ENCODE assay signal across 8 cellular contexts in genomic region chr20:49482621-49483017, GRCh38. TPM values are rescaled to one million over a fixed set of nuclear protein-coding genes. Genes with fewer than 3 reads are reported as not detected.
DNase-seq lines count a peak whose midpoint lies in the region; ATAC-seq and TF ChIP-seq lines count a peak whose summit lies in the region.

Gene KCNB1 (minus strand): TSS chr20:49482668. CDS start chr20:49482480, 188 bp downstream.

- peaks cover 8% of the 10 kb centered on the region; the same call in 1 of the 2 replicates for H3K27me3 ChIP-seq in HCT116 (ENCODE audit: insufficient read depth, low read length)

- intact Hi-C loops in HCT116 (cut with micrococcal nuclease), result loop anchor here (5.0 kb wide), 1 partner anchor 100 kb away; no protein-coding TSS in a partner anchor

- RAD21 ChIA-PET in HCT116 (lab: Charles Lee; ENCODE audit: low non-redundant PET in 1 of 2, low total read pairs in 2 of 2, uncharacterized antibody in 2 of 2, unreplicated experiment in 2 of 2), result no interaction called here

- no peak for TF ChIP-seq CTCF in HCT116 (IDR thresholded peaks at IDR 0.05 in 2 of 3, conservative IDR thresholded peaks at IDR 0.05 in 1 of 3; ENCODE audit: borderline replicate concordance in 1 of 3, insufficient read depth in 1 of 3, low read depth in 2 of 3, low read length in 2 of 3)

- H3K4me1 ChIP-seq in HCT116 (ENCODE audit: control insufficient read depth in 1 of 2, insufficient read depth in 2 of 2, low read length in 2 of 2), result peaks cover 0 to 10% of the 10 kb centered on the region in 2 experiments; a peak in 1 of 4 replicates

- no peaks in the 10 kb centered on the region for H3K9me2 ChIP-seq in HCT116 (ENCODE audit: insufficient read depth)

- H3K4me2 ChIP-seq in HCT116 (ENCODE audit: low read length), result peak within 1 kb of the TSS; percentile 56

- no peak for DNase-seq in HCT116 (ENCODE audit: low read depth, low spot score)
- DNase-seq in left kidney (ENCODE audit: low read depth, low spot score), result peak; percentile 96
- peak; percentile 21 to 50 for DNase-seq in stimulated activated CD4-positive, alpha-beta T cell treated with anti-CD3 and anti-CD28 coated beads, Interleukin-4, amount 100 ng/mL, for 48 hours (ENCODE audit: low read depth in 2 of 2)

- TF ChIP-seq RAD21 in HCT116 (IDR thresholded peaks at IDR 0.05; ENCODE audit: low read depth), result no peak

- CTCF ChIA-PET in HCT116 (lab: Charles Lee), result interaction anchor here (0.6 kb wide), 1 partner anchor 237 kb away, joined by 3 read pairs; no protein-coding TSS in a partner anchor

- H3K9me3 ChIP-seq in HCT116 (ENCODE audit: control insufficient read depth in 1 of 2, insufficient read depth in 1 of 2, low read depth in 1 of 2, low read length in 2 of 2), result no peaks in the 10 kb centered on the region

- no peak within 1 kb of the TSS for H3K9ac ChIP-seq in HCT116 (ENCODE audit: low read length)

- no peaks in the 10 kb centered on the region for H3K79me2 ChIP-seq in HCT116 (ENCODE audit: insufficient read depth, low read length)

- no TSS peak for BruUV-seq in HCT116 (replicated peaks; lab: Mats Ljungman, UMichigan)

- POLR2A ChIA-PET in HCT116 (lab: Charles Lee), result no interaction called here

- H2AFZ ChIP-seq in HCT116 (ENCODE audit: low read depth, low read length, poor library complexity, severe bottlenecking), result no peak within 1 kb of the TSS

- TF ChIP-seq POLR2A in HCT116 (IDR thresholded peaks at IDR 0.05; ENCODE audit: borderline replicate concordance, extremely low read depth, insufficient read depth, insufficient read length), result no peak

- H3K36me3 ChIP-seq in HCT116 (ENCODE audit: control insufficient read depth in 1 of 2, insufficient read depth in 2 of 2, low read length in 2 of 2), result no peaks in the 10 kb centered on the region

- H4K20me1 ChIP-seq in HCT116 (ENCODE audit: insufficient read depth), result no peaks in the 10 kb centered on the region

- no peak within 1 kb of the TSS for H3K27ac ChIP-seq in HCT116 (ENCODE audit: low read depth, low read length)
- H3K27ac ChIP-seq in cingulate gyrus (ENCODE audit: low read depth, low read length), result peak within 1 kb of the TSS; percentile 69

- H3K4me3 ChIP-seq in HCT116 (replicated peaks in 1 of 2; ENCODE audit: low read depth in 1 of 2, low read length in 2 of 2), result peak within 1 kb of the TSS in 1 of 2 experiments; percentile 28; a peak in 2 of 4 replicates

- ATAC-seq in HCT116 (no peak), GM21576 (IDR thresholded peaks at IDR 0.05; ENCODE audit: unreplicated experiment) (no peak), HG03342 (IDR thresholded peaks at IDR 0.05; ENCODE audit: unreplicated experiment) (no peak), HG03469 (IDR thresholded peaks at IDR 0.05; ENCODE audit: unreplicated experiment) (no peak)
- ATAC-seq in activated CD4-positive, CD25-positive, alpha-beta regulatory T cell treated with anti-CD3 and anti-CD28 coated beads, Interleukin-2, amount 50 U/mL, for 24 hours, result peak; percentile 19 to 22

TF ChIP-seq in HCT116, 20 proteins besides CTCF, POLR2A, EP300 and RAD21:
- TF ChIP-seq REST (IDR thresholded peaks at IDR 0.05; ENCODE audit: low read depth) (peak; percentile 72), CBX3 (IDR thresholded peaks at IDR 0.05; ENCODE audit: low read depth) (no peak), POLR2AphosphoS5 (IDR thresholded peaks at IDR 0.05; ENCODE audit: low read depth, low read length) (no peak), SIN3A (IDR thresholded peaks at IDR 0.05; ENCODE audit: low read depth) (no peak), ATF3 (IDR thresholded peaks at IDR 0.05) (no peak), EGR1 (IDR thresholded peaks at IDR 0.05; ENCODE audit: low read depth) (no peak), ELF1 (IDR thresholded peaks at IDR 0.05; ENCODE audit: borderline replicate concordance, low read depth) (no peak)

RNA-seq across cellular contexts. Expression of gene KCNB1, which starts in this region (rescaled TPM):
- total RNA-seq in HCT116 (2021; ENCODE audit: unreplicated experiment), result 0.79 TPM
- 0.39 and 0.47 TPM in 2 replicates for polyA plus RNA-seq in HCT116 (2012)

Comparison
In these comparisons a context has a peak if more than half of its experiments do, and no peak if none do; other contexts are left out.
1. ATAC-seq: peak in activated CD4-positive, CD25-positive, alpha-beta regulatory T cell treated with anti-CD3 and anti-CD28 coated beads, Interleukin-2, amount 50 U/mL, for 24 hours (2 of 2); none in HCT116 (single experiment), GM21576 (single experiment), HG03342 (single experiment) and HG03469 (single experiment).